Comparison of ENCODE assay signal across 8 cellular contexts in the genomic region with DNA sequence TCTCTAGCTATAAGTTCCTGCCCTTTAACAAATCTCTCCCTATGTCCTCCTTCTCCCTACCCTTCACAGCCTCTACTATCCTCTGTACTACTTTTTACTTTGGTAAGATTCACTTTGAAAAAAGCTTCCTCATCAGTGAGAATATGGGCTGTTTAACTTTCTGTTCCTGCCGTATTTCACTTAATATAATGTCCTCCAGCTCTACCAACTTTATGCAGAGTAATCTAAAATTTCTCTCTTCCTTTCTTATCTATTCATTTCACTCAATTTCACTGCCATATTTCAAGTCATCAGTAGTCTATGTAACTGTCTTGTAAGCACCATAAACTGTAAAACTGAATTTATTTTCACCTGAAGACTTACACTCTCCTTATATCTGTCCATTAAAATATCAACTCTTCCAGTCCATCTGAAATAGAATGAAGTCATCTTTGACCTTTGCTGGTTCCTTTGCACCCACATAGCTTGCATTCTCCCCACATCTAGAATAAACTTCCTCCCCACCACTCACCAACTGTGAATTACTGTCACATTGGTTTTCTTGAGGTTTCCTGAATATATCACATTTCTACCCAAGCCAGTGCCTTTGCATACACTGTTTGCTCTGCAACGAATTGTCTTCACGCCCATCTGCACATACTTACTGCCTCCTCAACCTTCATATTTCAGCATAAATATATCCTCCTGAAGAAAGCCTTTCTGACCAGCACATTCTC. TPM values are rescaled to one million over a fixed set of nuclear protein-coding genes. Genes with fewer than 3 reads are reported as not detected.
DNase-seq lines count a peak whose midpoint lies in the region; ATAC-seq and TF ChIP-seq lines count a peak whose summit lies in the region.

No MANE protein-coding gene starts in this region.

- H4K20me1 ChIP-seq in BLaER1 treated with 17β-estradiol and CSF1 and Interleukin-3, amounts not matched to agents 10 nM and 100 nM = peaks cover 0 to 99% (median 30%) of the 10 kb centered on the region in 11 experiments; a peak in 13 of 22 replicates

- no peaks in the 10 kb centered on the region for H3K27me3 Mint-ChIP-seq in activated B cell treated with CpG ODN at 0.5 μM for 24 hours

- peaks cover 21 to 65% (median 46%) of the 10 kb centered on the region in 10 experiments for H3K4me1 ChIP-seq in BLaER1 treated with 17β-estradiol and CSF1 and Interleukin-3, amounts not matched to agents 10 nM and 100 nM

- peak; percentile 76 for ATAC-seq in GM19035 (IDR thresholded peaks at IDR 0.05; ENCODE audit: unreplicated experiment)
- ATAC-seq in HG03064 (IDR thresholded peaks at IDR 0.05; ENCODE audit: low read depth, unreplicated experiment) = peak; percentile 92
- peak; percentile 21 for ATAC-seq in activated B cell treated with CpG ODN at 0.5 μM for 24 hours (ENCODE audit: low read depth)

- DNase-seq in activated B cell treated with CpG ODN at 0.5 μM for 24 hours (no peak), islet precursor cell (no peak), DMS 273 treated with DMSO at 0.1 percent for 48 hours (lab: John Stamatoyannopoulos, UW) (no peak), NCI-H1092 (lab: John Stamatoyannopoulos, UW) (no peak)
- DNase-seq in stimulated activated CD8-positive, alpha-beta memory T cell treated with anti-CD3 and anti-CD28 coated beads, Interleukin-4, amount 100 ng/mL, for 48 hours = no peak

- H3K36me3 Mint-ChIP-seq in activated B cell treated with CpG ODN at 0.5 μM for 24 hours (ENCODE audit: low read depth) = peaks cover 34% of the 10 kb centered on the region

- no peak for TF ChIP-seq CTCF in activated B cell treated with CpG ODN at 0.5 μM for 24 hours (IDR thresholded peaks at IDR 0.05)

- peak overlapping the region; percentile 4 to 77 (median 58); a peak in 20 of 22 replicates for H3K4me2 ChIP-seq in BLaER1 treated with 17β-estradiol and CSF1 and Interleukin-3, amounts not matched to agents 10 nM and 100 nM

- no peak overlapping the region for H3K27ac Mint-ChIP-seq in activated B cell treated with CpG ODN at 0.5 μM for 24 hours

- H3K4me3 Mint-ChIP-seq in activated B cell treated with CpG ODN at 0.5 μM for 24 hours = peak overlapping the region; percentile 8

- H3K9ac ChIP-seq in BLaER1 treated with 17β-estradiol and CSF1 and Interleukin-3, amounts not matched to agents 10 nM and 100 nM = peak overlapping the region in 1 of 11 experiments; percentile 13; a peak in 1 of 22 replicates

- H3K36me3 ChIP-seq in BLaER1 treated with 17β-estradiol and CSF1 and Interleukin-3, amounts not matched to agents 10 nM and 100 nM = peaks cover 38 to 93% (median 80%) of the 10 kb centered on the region in 11 experiments

- H3K9me3 ChIP-seq in BLaER1 treated with 17β-estradiol and CSF1 and Interleukin-3, amounts not matched to agents 10 nM and 100 nM (replicated peaks in 1 of 11) = no peaks in the 10 kb centered on the region

- intact Hi-C loops in activated B cell treated with CpG ODN at 0.5 μM for 24 hours (cut with micrococcal nuclease) = no loop called here

- peaks cover 19% of the 10 kb centered on the region for H3K4me1 Mint-ChIP-seq in activated B cell treated with CpG ODN at 0.5 μM for 24 hours

- H3K27ac ChIP-seq in BLaER1 treated with 17β-estradiol and CSF1 and Interleukin-3, amounts not matched to agents 10 nM and 100 nM = peak overlapping the region in 2 of 11 experiments; percentile 16 to 41; a peak in 2 of 22 replicates

- POLR2A ChIA-PET in activated B cell treated with CpG ODN at 0.5 μM for 24 hours (lab: Charles Lee) = no interaction called here

- no peaks in the 10 kb centered on the region for H3K27me3 ChIP-seq in BLaER1 treated with 17β-estradiol and CSF1 and Interleukin-3, amounts not matched to agents 10 nM and 100 nM

- no peaks in the 10 kb centered on the region for H3K9me3 Mint-ChIP-seq in activated B cell treated with CpG ODN at 0.5 μM for 24 hours

- no peak overlapping the region for H3K4me3 ChIP-seq in BLaER1 treated with 17β-estradiol and CSF1 and Interleukin-3, amounts not matched to agents 10 nM and 100 nM

- CTCF ChIA-PET in activated B cell treated with CpG ODN at 0.5 μM for 24 hours (lab: Charles Lee) = interaction anchor here (1.0 kb wide), 1 partner anchor 210 kb away, joined by 3 read pairs; no protein-coding TSS in a partner anchor

RNA-seq across cellular contexts. Expression of a gene that starts 54.6 kb away (rescaled TPM):
- total RNA-seq in activated B cell treated with CpG ODN at 0.5 μM for 24 hours = 55.7 and 59.1 TPM in 2 replicates

Comparison
In these comparisons a context has a peak if more than half of its experiments do, and no peak if none do; other contexts are left out.
1. ATAC-seq: peak in every context shown above with its lines; median percentile 92 in HG03064; 76 in GM19035; 21 in activated B cell treated with CpG ODN at 0.5 μM for 24 hours.